In genomic region chr4:81740492-81740891, GRCh38 we compare ENCODE assay signal across 19 cellular contexts.
DNase-seq lines count a peak whose midpoint lies in the region; ATAC-seq and TF ChIP-seq lines count a peak whose summit lies in the region.
"Had no signal": no experiment of that assay in that cellular context is flagged by ENCODE, and none has a peak within 500 bp of the region (broad histone marks: within the 10 kb centered on the region; RNA-seq: fewer than 3 reads in every experiment).

No MANE protein-coding gene starts in this region.

- peaks cover 0 to 3% (median 2%) of the 10 kb centered on the region in 3 donors for H3K27me3 Mint-ChIP-seq in CD14-positive monocyte (ENCODE audit: low read depth in 3 of 3)

- peak; percentile 54 for DNase-seq in CD14-positive monocyte (ENCODE audit: low spot score)
- peak; percentile 84 for DNase-seq in NOMO-1 (lab: John Stamatoyannopoulos, UW; ENCODE audit: unreplicated experiment in 2 of 2)
- DNase-seq in mucosa of gallbladder (ENCODE audit: low spot score): peak; percentile 25
- DNase-seq in NCI-H2029 treated with DMSO at 0.1 percent for 48 hours (lab: John Stamatoyannopoulos, UW): no peak
- DNase-seq: HFFc6, IMR-90, NCI-H1092 treated with DMSO at 0.1 percent for 48 hours, NCI-H2081, NCI-H510A, NCI-H82, Peyer's patch, Right ventricle myocardium superior had no signal

- H3K36me3 Mint-ChIP-seq in CD14-positive monocyte: no peaks in the 10 kb centered on the region

- TF ChIP-seq POLR2A in GM18505 (IDR thresholded peaks at IDR 0.05; ENCODE audit: borderline replicate concordance, extremely low read depth, insufficient read depth, insufficient read length): no peak

- H3K4me1 Mint-ChIP-seq in CD14-positive monocyte: peaks cover 28% of the 10 kb centered on the region

- intact Hi-C loops in CD14-positive monocyte (cut with micrococcal nuclease): no loop called here

- peaks cover 0 to 4% (median 0%) of the 10 kb centered on the region in 7 donors for H3K9me3 Mint-ChIP-seq in CD14-positive monocyte

- peak overlapping the region; percentile 52 to 93 (median 79) for H3K27ac Mint-ChIP-seq in CD14-positive monocyte
- H3K27ac Mint-ChIP-seq: HFFc6 had no signal

- ATAC-seq in GM18505 (IDR thresholded peaks at IDR 0.05; ENCODE audit: unreplicated experiment): no peak
- no peak for ATAC-seq in GM21717 (IDR thresholded peaks at IDR 0.05; ENCODE audit: unreplicated experiment)
- no peak for ATAC-seq in HG02798 (IDR thresholded peaks at IDR 0.05; ENCODE audit: poor library complexity, unreplicated experiment)

- H3K4me3 Mint-ChIP-seq in CD14-positive monocyte: no peak overlapping the region
- H3K4me3 Mint-ChIP-seq: HFFc6 had no signal

- H3K27ac ChIP-seq in VCaP: peak overlapping the region; percentile 23
- H3K27ac ChIP-seq: BLaER1, HL-60, Peyer's patch, SK-N-MC had no signal

- no peak for TF ChIP-seq CTCF in CD14-positive monocyte (IDR thresholded peaks at IDR 0.05)
- TF ChIP-seq CTCF in VCaP (conservative IDR thresholded peaks at IDR 0.05): no peak
